In genomic region chr13:21435710-21436151, GRCh38 we compare ENCODE assay signal across 8 cellular contexts. TPM values are rescaled to one million over a fixed set of nuclear protein-coding genes. Genes with fewer than 3 reads are reported as not detected.
DNase-seq lines count a peak whose midpoint lies in the region; ATAC-seq and TF ChIP-seq lines count a peak whose summit lies in the region.

No MANE protein-coding gene starts in this region.

- H2AFZ ChIP-seq in HCT116 (ENCODE audit: low read depth, low read length, poor library complexity, severe bottlenecking), result no peak overlapping the region

- H3K4me3 ChIP-seq in GM12864 (ENCODE audit: low read depth, low read length) (no peak overlapping the region), HCT116 (replicated peaks in 1 of 2; ENCODE audit: low read depth in 1 of 2, low read length in 2 of 2) (no peak overlapping the region; a peak in 1 of 4 replicates), retinal pigment epithelial cell (ENCODE audit: low read length) (no peak overlapping the region)

- H3K9me3 ChIP-seq in HCT116 (ENCODE audit: control insufficient read depth in 1 of 2, insufficient read depth in 1 of 2, low read depth in 1 of 2, low read length in 2 of 2), result peaks cover 3 to 5% of the 10 kb centered on the region in 2 experiments; a peak in 2 of 4 replicates

- POLR2A ChIA-PET in HCT116 (lab: Charles Lee), result interaction anchor here (0.7 to 1.0 kb wide), 2 partner anchors 19 to 28 kb away, joined by 3 read pairs; no protein-coding TSS in a partner anchor

- peaks cover 86% of the 10 kb centered on the region for H3K79me2 ChIP-seq in HCT116 (ENCODE audit: insufficient read depth, low read length)

- TF ChIP-seq CTCF in GM12864 (IDR thresholded peaks at IDR 0.05; ENCODE audit: low read depth, low read length, missing control alignments) (no peak), HCT116 (IDR thresholded peaks at IDR 0.05 in 2 of 3, conservative IDR thresholded peaks at IDR 0.05 in 1 of 3; ENCODE audit: borderline replicate concordance in 1 of 3, insufficient read depth in 1 of 3, low read depth in 2 of 3, low read length in 2 of 3) (no peak), foreskin keratinocyte (conservative IDR thresholded peaks at IDR 0.05) (no peak), retinal pigment epithelial cell (conservative IDR thresholded peaks at IDR 0.05; ENCODE audit: low read depth, low read length) (no peak)

- H3K27ac ChIP-seq in HCT116 (ENCODE audit: low read depth, low read length) (peak overlapping the region; percentile 35; the same call in 1 of the 2 replicates), foreskin keratinocyte (peak overlapping the region; percentile 34)

- no peaks in the 10 kb centered on the region for H3K27me3 ChIP-seq in HCT116 (ENCODE audit: insufficient read depth, low read length)
- no peaks in the 10 kb centered on the region for H3K27me3 ChIP-seq in foreskin keratinocyte

- RAD21 ChIA-PET in HCT116 (lab: Charles Lee; ENCODE audit: low non-redundant PET in 1 of 2, low total read pairs in 2 of 2, uncharacterized antibody in 2 of 2, unreplicated experiment in 2 of 2), result no interaction called here

- BruUV-seq in HCT116 (replicated peaks; lab: Mats Ljungman, UMichigan), result no TSS peak

- 0 out of 2 replicates have a peak, but pooled peaks have one; percentile 15 for TF ChIP-seq RAD21 in HCT116 (IDR thresholded peaks at IDR 0.05; ENCODE audit: low read depth)

- ATAC-seq in HCT116 (peak; percentile 95), foreskin keratinocyte (peak; percentile 99)

- H3K36me3 ChIP-seq in HCT116 (ENCODE audit: control insufficient read depth in 1 of 2, insufficient read depth in 2 of 2, low read length in 2 of 2), result peaks cover 0 to 8% of the 10 kb centered on the region in 2 experiments; a peak in 1 of 4 replicates

- peak; percentile 85 for DNase-seq in GM12864 (ENCODE audit: low read depth)
- peak; percentile 87 for DNase-seq in HCT116 (ENCODE audit: low read depth, low spot score)
- peak; percentile 87 for DNase-seq in MV-4-11 (lab: John Stamatoyannopoulos, UW)
- DNase-seq in activated T-cell treated with anti-CD3 and anti-CD28 coated beads for 4 hours, result peak; percentile 11
- peak; percentile 64 to 88 for DNase-seq in foreskin keratinocyte
- DNase-seq in retinal pigment epithelial cell (ENCODE audit: low read depth), result peak; percentile 51
- DNase-seq in GF-D8 (lab: John Stamatoyannopoulos, UW), result no peak
- no peak for DNase-seq in NCI-H2171 treated with DMSO at 0.1 percent for 48 hours (lab: John Stamatoyannopoulos, UW)

- intact Hi-C loops in HCT116 (cut with micrococcal nuclease), result loop anchor here (2.0 kb wide), 1 partner anchor 23 kb away; the partner anchor contains the start of gene ZDHHC20

- H3K4me2 ChIP-seq in HCT116 (ENCODE audit: low read length), result peak overlapping the region; percentile 51

- no peak for TF ChIP-seq POLR2A in HCT116 (IDR thresholded peaks at IDR 0.05; ENCODE audit: borderline replicate concordance, extremely low read depth, insufficient read depth, insufficient read length)

- 0 out of 2 replicates have a peak overlapping the region, but pooled peaks have one; percentile 10 for H3K9ac ChIP-seq in HCT116 (ENCODE audit: low read length)

- H3K4me1 ChIP-seq in HCT116 (ENCODE audit: control insufficient read depth in 1 of 2, insufficient read depth in 2 of 2, low read length in 2 of 2) (peaks cover 14 to 32% of the 10 kb centered on the region in 2 experiments), foreskin keratinocyte (no peaks in the 10 kb centered on the region)

- H4K20me1 ChIP-seq in HCT116 (ENCODE audit: insufficient read depth), result no peaks in the 10 kb centered on the region

- no peaks in the 10 kb centered on the region for H3K9me2 ChIP-seq in HCT116 (ENCODE audit: insufficient read depth)

- CTCF ChIA-PET in HCT116 (lab: Charles Lee), result no interaction called here

TF ChIP-seq in HCT116, 20 proteins besides CTCF, POLR2A, EP300 and RAD21:
- TF ChIP-seq TCF7L2 (IDR thresholded peaks at IDR 0.05; ENCODE audit: borderline replicate concordance, extremely low read depth, insufficient read depth, insufficient read length), result peak; percentile 59
- no peak for TF ChIP-seq REST (IDR thresholded peaks at IDR 0.05; ENCODE audit: low read depth)
- peak; percentile 78 for TF ChIP-seq SP1 (IDR thresholded peaks at IDR 0.05; ENCODE audit: low read depth)
- TF ChIP-seq ZNF274 (IDR thresholded peaks at IDR 0.05; ENCODE audit: low read depth, low read length), result no peak
- peak; percentile 83 for TF ChIP-seq CBX3 (IDR thresholded peaks at IDR 0.05; ENCODE audit: low read depth)
- peak; percentile 83 for TF ChIP-seq JUND (IDR thresholded peaks at IDR 0.05)
- peak; percentile 83 for TF ChIP-seq FOSL1 (IDR thresholded peaks at IDR 0.05; ENCODE audit: low read depth)

RNA-seq across cellular contexts. Expression of gene ZDHHC20, which starts 23.4 kb away (rescaled TPM):
- total RNA-seq in HCT116 (2021; ENCODE audit: unreplicated experiment) (110 TPM), foreskin keratinocyte (61.7 and 67.2 TPM in 2 replicates)
- 14.5 and 17.1 TPM in 2 replicates for polyA plus RNA-seq in HCT116 (2012)
- 14.7 and 19.7 TPM in 2 replicates for polyA plus RNA-seq in foreskin keratinocyte

Comparison
In these comparisons a context has a peak if more than half of its experiments do, and no peak if none do; other contexts are left out.
1. DNase-seq: peak in GM12864 (single experiment), HCT116 (single experiment), MV-4-11 (single experiment), activated T-cell treated with anti-CD3 and anti-CD28 coated beads for 4 hours (single experiment), foreskin keratinocyte (2 of 2) and retinal pigment epithelial cell (single experiment); none in GF-D8 (single experiment) and NCI-H2171 treated with DMSO at 0.1 percent for 48 hours (single experiment).